8 cellular contexts compared by ENCODE assay signal in the genomic region with DNA sequence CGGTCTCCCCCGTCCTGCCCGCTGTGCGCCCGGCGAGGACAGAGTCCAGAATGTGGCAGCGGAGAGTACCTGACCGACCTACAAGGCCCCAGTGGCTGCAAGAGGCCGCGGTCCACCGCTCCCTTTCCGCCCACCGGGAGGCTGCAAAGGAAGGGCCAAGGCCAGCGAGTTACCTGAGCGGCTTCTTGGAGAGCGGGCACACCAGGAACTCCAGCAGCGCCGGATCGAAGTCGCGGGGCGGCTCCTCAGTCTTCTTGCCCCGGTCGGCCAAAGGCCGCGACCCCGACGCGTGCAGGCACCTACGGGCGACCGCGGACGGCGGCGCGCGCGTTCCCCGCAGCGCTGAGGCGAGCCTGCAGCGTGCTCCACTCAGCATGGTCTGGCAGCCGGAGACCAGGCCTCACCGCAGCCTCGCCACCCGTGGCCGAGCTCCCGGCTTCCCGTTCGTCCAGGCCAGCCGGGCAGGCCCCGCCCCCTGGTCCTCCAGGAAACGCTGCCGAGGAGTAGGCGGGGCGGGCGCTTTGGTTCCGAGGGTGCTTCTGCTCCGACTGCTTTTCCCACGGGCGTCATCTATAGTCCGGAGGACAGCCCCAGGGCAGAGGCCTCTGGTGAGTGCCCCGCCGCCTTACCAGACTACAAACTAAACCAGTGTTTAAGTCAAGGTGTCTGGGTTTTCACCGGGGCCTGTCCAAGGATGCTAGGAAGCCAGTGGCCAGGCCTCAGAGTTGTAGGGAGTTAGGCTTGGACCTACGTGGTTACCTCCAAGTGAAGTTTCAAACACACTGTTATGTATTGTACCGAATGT. TPM values are rescaled to one million over a fixed set of nuclear protein-coding genes. Genes with fewer than 3 reads are reported as not detected.
DNase-seq lines count a peak whose midpoint lies in the region; ATAC-seq lines count a peak whose summit lies in the region.

A gene with protein sequence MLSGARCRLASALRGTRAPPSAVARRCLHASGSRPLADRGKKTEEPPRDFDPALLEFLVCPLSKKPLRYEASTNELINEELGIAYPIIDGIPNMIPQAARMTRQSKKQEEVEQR (minus strand): TSS at position 452 of the 805 bp plus-strand sequence. CDS start 76 bp downstream, at position 376.

- peak within 1 kb of the TSS; percentile 78 to 98 (median 90) for H3K4me3 ChIP-seq in BLaER1 treated with 17β-estradiol and CSF1 and Interleukin-3, amounts not matched to agents 10 nM and 100 nM

- POLR2A ChIA-PET in activated CD4-positive, alpha-beta T cell treated with anti-CD3 and anti-CD28 coated beads, Interleukin-2, amount 10 ng/mL, durations not matched to agents 7 days and 5 days (lab: Charles Lee), result no interaction called here

- H3K4me2 ChIP-seq in BLaER1 treated with 17β-estradiol and CSF1 and Interleukin-3, amounts not matched to agents 10 nM and 100 nM, result peak within 1 kb of the TSS; percentile 70 to 91 (median 85)

- H3K4me1 ChIP-seq in BLaER1 treated with 17β-estradiol and CSF1 and Interleukin-3, amounts not matched to agents 10 nM and 100 nM, result peaks cover 15 to 28% (median 23%) of the 10 kb centered on the region in 10 experiments

- no peaks in the 10 kb centered on the region for H3K9me3 ChIP-seq in BLaER1 treated with 17β-estradiol and CSF1 and Interleukin-3, amounts not matched to agents 10 nM and 100 nM (replicated peaks in 1 of 11)

- peak within 1 kb of the TSS; percentile 92 for H3K4me3 Mint-ChIP-seq in activated CD4-positive, alpha-beta T cell treated with anti-CD3 and anti-CD28 coated beads, Interleukin-2, amount 10 ng/mL, durations not matched to agents 7 days and 5 days

- peak; percentile 75 for ATAC-seq in GM19328 (IDR thresholded peaks at IDR 0.05; ENCODE audit: unreplicated experiment)
- peak; percentile 68 for ATAC-seq in HG03469 (IDR thresholded peaks at IDR 0.05; ENCODE audit: unreplicated experiment)

- H4K20me1 ChIP-seq in BLaER1 treated with 17β-estradiol and CSF1 and Interleukin-3, amounts not matched to agents 10 nM and 100 nM, result peaks cover 0 to 24% (median 8%) of the 10 kb centered on the region in 11 experiments; a peak in 10 of 22 replicates

- H3K27ac Mint-ChIP-seq in activated CD4-positive, alpha-beta T cell treated with anti-CD3 and anti-CD28 coated beads, Interleukin-2, amount 10 ng/mL, durations not matched to agents 7 days and 5 days, result peak within 1 kb of the TSS; percentile 91

- peaks cover 47% of the 10 kb centered on the region for H3K4me1 Mint-ChIP-seq in activated CD4-positive, alpha-beta T cell treated with anti-CD3 and anti-CD28 coated beads, Interleukin-2, amount 10 ng/mL, durations not matched to agents 7 days and 5 days

- H3K36me3 ChIP-seq in BLaER1 treated with 17β-estradiol and CSF1 and Interleukin-3, amounts not matched to agents 10 nM and 100 nM, result peaks cover 13 to 32% (median 25%) of the 10 kb centered on the region in 11 experiments

- CTCF ChIA-PET in activated CD4-positive, alpha-beta T cell treated with anti-CD3 and anti-CD28 coated beads, Interleukin-2, amount 10 ng/mL, durations not matched to agents 7 days and 5 days (lab: Charles Lee), result interaction anchor here (1.0 to 1.4 kb wide), 5 partner anchors 16 to 295 kb away, joined by 3 read pairs; no protein-coding TSS in a partner anchor

- H3K27me3 Mint-ChIP-seq in activated CD4-positive, alpha-beta T cell treated with anti-CD3 and anti-CD28 coated beads, Interleukin-2, amount 10 ng/mL, durations not matched to agents 7 days and 5 days, result no peaks in the 10 kb centered on the region

- H3K9me3 Mint-ChIP-seq in activated CD4-positive, alpha-beta T cell treated with anti-CD3 and anti-CD28 coated beads, Interleukin-2, amount 10 ng/mL, durations not matched to agents 7 days and 5 days, result no peaks in the 10 kb centered on the region

- H3K36me3 Mint-ChIP-seq in activated CD4-positive, alpha-beta T cell treated with anti-CD3 and anti-CD28 coated beads, Interleukin-2, amount 10 ng/mL, durations not matched to agents 7 days and 5 days (ENCODE audit: low read depth), result peaks cover 19% of the 10 kb centered on the region

- H3K9ac ChIP-seq in BLaER1 treated with 17β-estradiol and CSF1 and Interleukin-3, amounts not matched to agents 10 nM and 100 nM, result peak within 1 kb of the TSS; percentile 88 to 96 (median 91)

- peak within 1 kb of the TSS; percentile 77 to 93 (median 90) for H3K27ac ChIP-seq in BLaER1 treated with 17β-estradiol and CSF1 and Interleukin-3, amounts not matched to agents 10 nM and 100 nM

- peak; percentile 66 to 95 for DNase-seq in NCI-H526 (lab: John Stamatoyannopoulos, UW)
- peak; percentile 76 for DNase-seq in activated CD4-positive, alpha-beta T cell treated with anti-CD3 and anti-CD28 coated beads, Interleukin-2, amount 10 ng/mL, durations not matched to agents 7 days and 5 days
- peak; percentile 80 for DNase-seq in cortex of kidney (lab: John Stamatoyannopoulos, UW)
- DNase-seq in left kidney (ENCODE audit: low read depth, low spot score), result peak; percentile 98
- DNase-seq in stimulated activated CD4-positive, alpha-beta T cell treated with anti-CD3 and anti-CD28 coated beads, Interleukin-2, amount 100 ng/mL, for 24 hours, result peak; percentile 83 to 93

- H3K27me3 ChIP-seq in BLaER1 treated with 17β-estradiol and CSF1 and Interleukin-3, amounts not matched to agents 10 nM and 100 nM, result no peaks in the 10 kb centered on the region

RNA-seq across cellular contexts. Expression of the gene that starts here (rescaled TPM):
- total RNA-seq in activated CD4-positive, alpha-beta T cell treated with anti-CD3 and anti-CD28 coated beads, Interleukin-2, amount 10 ng/mL, durations not matched to agents 7 days and 5 days, result 10 to 100 TPM; 37.0 to 47.5 TPM

Comparison
In these comparisons a context has a peak if more than half of its experiments do, and no peak if none do; other contexts are left out.
1. Peak in every context shown above with its lines: DNase-seq, ATAC-seq, H3K4me3 ChIP-seq and H3K27ac ChIP-seq.